In the genomic region with DNA sequence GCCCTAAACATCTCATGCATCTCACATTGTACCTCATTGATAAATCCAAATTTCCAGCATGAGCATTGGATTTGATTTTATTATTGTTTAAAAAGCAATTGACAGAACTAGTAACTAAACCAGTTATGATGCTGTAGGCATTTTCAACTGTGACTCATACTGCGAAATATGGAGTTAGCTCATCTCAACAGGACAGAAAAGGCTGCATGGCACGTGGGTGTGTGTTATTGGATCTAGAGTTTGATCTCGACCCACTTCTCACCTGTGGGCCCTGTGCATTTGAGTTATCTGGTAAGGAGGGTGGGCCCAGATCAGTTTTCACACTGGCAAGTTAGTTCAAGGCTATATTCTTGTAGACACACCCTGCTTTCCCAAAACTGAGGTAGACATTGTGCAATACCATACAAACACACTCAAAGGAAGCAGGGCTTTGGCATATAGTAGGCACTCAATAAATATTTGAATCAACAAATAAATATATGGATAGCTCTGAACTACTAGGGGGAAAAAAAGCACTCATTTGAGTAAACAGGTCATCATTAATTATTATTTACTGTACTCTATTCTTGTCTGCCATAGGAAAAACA, we compare ENCODE assay signal across 13 cellular contexts.
A peak's percentile ranks its signal among the peaks of the same experiment; 100 is the strongest.
DNase-seq lines count a peak whose midpoint lies in the region; ATAC-seq and TF ChIP-seq lines count a peak whose summit lies in the region.
"Had no signal": no experiment of that assay in that cellular context is flagged by ENCODE, and none has a peak within 500 bp of the region (broad histone marks: within the 10 kb centered on the region; RNA-seq: fewer than 3 reads in every experiment).

No MANE protein-coding gene starts in this region.

- no peak overlapping the region for H3K27ac ChIP-seq in brain microvascular endothelial cell
- H3K27ac ChIP-seq: tibial artery, WERI-Rb-1 had no signal

- H3K36me3 Mint-ChIP-seq in T-cell: peaks cover 28% of the 10 kb centered on the region
- H3K36me3 Mint-ChIP-seq in activated naive CD4-positive, alpha-beta T cell treated with anti-CD3 and anti-CD28 coated beads, Interleukin-2, amount 10 ng/mL, durations not matched to agents 7 days and 5 days: no peaks in the 10 kb centered on the region

- H3K27ac Mint-ChIP-seq in T-cell: no peak overlapping the region
- H3K27ac Mint-ChIP-seq in activated naive CD4-positive, alpha-beta T cell treated with anti-CD3 and anti-CD28 coated beads, Interleukin-2, amount 10 ng/mL, durations not matched to agents 7 days and 5 days: no peak overlapping the region

- no peaks in the 10 kb centered on the region for H3K27me3 Mint-ChIP-seq in T-cell
- no peaks in the 10 kb centered on the region for H3K27me3 Mint-ChIP-seq in activated naive CD4-positive, alpha-beta T cell treated with anti-CD3 and anti-CD28 coated beads, Interleukin-2, amount 10 ng/mL, durations not matched to agents 7 days and 5 days
- H3K27me3 Mint-ChIP-seq: naive B cell had no signal

- in situ Hi-C loops in brain microvascular endothelial cell (cut with HindIII; ENCODE audit: low pct_ligation_motif_present, low sequenced_read_pairs): loop anchor here (25.0 kb wide), 1 partner anchor 144 kb away; no protein-coding TSS in a partner anchor

- no peaks in the 10 kb centered on the region for H3K36me3 ChIP-seq in brain microvascular endothelial cell (replicated peaks)

- no peak for TF ChIP-seq CTCF in brain microvascular endothelial cell (IDR thresholded peaks at IDR 0.05; ENCODE audit: low read depth, low read length, missing control alignments)

- H3K4me3 ChIP-seq in brain microvascular endothelial cell (ENCODE audit: low read depth, low read length): no peak overlapping the region
- H3K4me3 ChIP-seq: tibial artery had no signal

- H3K4me3 Mint-ChIP-seq in T-cell: peak overlapping the region in 1 of 3 donors; percentile 74
- H3K4me3 Mint-ChIP-seq in activated naive CD4-positive, alpha-beta T cell treated with anti-CD3 and anti-CD28 coated beads, Interleukin-2, amount 10 ng/mL, durations not matched to agents 7 days and 5 days: no peak overlapping the region

- H3K4me1 Mint-ChIP-seq in T-cell: peaks cover 25 to 36% (median 32%) of the 10 kb centered on the region in 3 donors
- peaks cover 25% of the 10 kb centered on the region for H3K4me1 Mint-ChIP-seq in activated naive CD4-positive, alpha-beta T cell treated with anti-CD3 and anti-CD28 coated beads, Interleukin-2, amount 10 ng/mL, durations not matched to agents 7 days and 5 days

- H3K27me3 ChIP-seq in brain microvascular endothelial cell (replicated peaks): no peaks in the 10 kb centered on the region
- H3K27me3 ChIP-seq: tibial artery had no signal

- POLR2A ChIA-PET in T-cell (lab: Charles Lee): no interaction called here

- no peak for TF ChIP-seq RAD21 in Ishikawa (IDR thresholded peaks at IDR 0.05; ENCODE audit: low read depth)

- peak; percentile 84 for DNase-seq in EL
- peak; percentile 75 for DNase-seq in brain microvascular endothelial cell
- DNase-seq in myocyte (ENCODE audit: low read depth): peak; percentile 76
- no peak for DNase-seq in T-cell
- DNase-seq in NCI-H2081 treated with DMSO at 0.1 percent for 48 hours (lab: John Stamatoyannopoulos, UW): no peak
- no peak for DNase-seq in activated naive CD4-positive, alpha-beta T cell treated with anti-CD3 and anti-CD28 coated beads, Interleukin-2, amount 10 ng/mL, durations not matched to agents 7 days and 5 days
- DNase-seq: central memory CD4-positive, alpha-beta T cell; DMS 273 treated with DMSO at 0.1 percent for 48 hours; naive B cell; tibial artery; WERI-Rb-1 had no signal

- CTCF ChIA-PET in T-cell (lab: Charles Lee): interaction anchor here in 1 of 2 donors (1.5 kb wide), 1 partner anchor 661 kb away, joined by 3 read pairs; no protein-coding TSS in a partner anchor
- CTCF ChIA-PET in activated naive CD4-positive, alpha-beta T cell treated with anti-CD3 and anti-CD28 coated beads, Interleukin-2, amount 10 ng/mL, durations not matched to agents 7 days and 5 days (lab: Charles Lee): interaction anchor here (1.0 kb wide), 1 partner anchor 661 kb away, joined by 3 read pairs; no protein-coding TSS in a partner anchor

- no peak for ATAC-seq in activated CD4-positive, CD25-positive, alpha-beta regulatory T cell treated with anti-CD3 and anti-CD28 coated beads, Interleukin-2, amount 50 U/mL, for 24 hours
- no peak for ATAC-seq in T-cell (replicated peaks in 1 of 4)

- no peaks in the 10 kb centered on the region for H3K9me3 Mint-ChIP-seq in T-cell
- H3K9me3 Mint-ChIP-seq in activated naive CD4-positive, alpha-beta T cell treated with anti-CD3 and anti-CD28 coated beads, Interleukin-2, amount 10 ng/mL, durations not matched to agents 7 days and 5 days: no peaks in the 10 kb centered on the region

- TF ChIP-seq EP300 in Ishikawa (IDR thresholded peaks at IDR 0.05; ENCODE audit: borderline replicate concordance): no peak

TF ChIP-seq in Ishikawa, 13 proteins besides CTCF, POLR2A, EP300 and RAD21:
- TF ChIP-seq CEBPB (IDR thresholded peaks at IDR 0.05) (peak; percentile 60; the same call in 1 of the 2 replicates), FOXM1 (IDR thresholded peaks at IDR 0.05; ENCODE audit: borderline replicate concordance, low read depth) (no peak), ZBTB7A (IDR thresholded peaks at IDR 0.05; ENCODE audit: low read depth) (no peak), NFIC (IDR thresholded peaks at IDR 0.05) (no peak), CREB1 (IDR thresholded peaks at IDR 0.05; ENCODE audit: low read depth) (no peak), TCF12 (IDR thresholded peaks at IDR 0.05; ENCODE audit: low read depth) (no peak), TEAD4 (IDR thresholded peaks at IDR 0.05) (no peak)
- TF ChIP-seq, protein P1, sequence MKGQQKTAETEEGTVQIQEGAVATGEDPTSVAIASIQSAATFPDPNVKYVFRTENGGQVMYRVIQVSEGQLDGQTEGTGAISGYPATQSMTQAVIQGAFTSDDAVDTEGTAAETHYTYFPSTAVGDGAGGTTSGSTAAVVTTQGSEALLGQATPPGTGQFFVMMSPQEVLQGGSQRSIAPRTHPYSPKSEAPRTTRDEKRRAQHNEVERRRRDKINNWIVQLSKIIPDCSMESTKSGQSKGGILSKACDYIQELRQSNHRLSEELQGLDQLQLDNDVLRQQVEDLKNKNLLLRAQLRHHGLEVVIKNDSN (IDR thresholded peaks at IDR 0.05): no peak
- TF ChIP-seq, protein P2, sequence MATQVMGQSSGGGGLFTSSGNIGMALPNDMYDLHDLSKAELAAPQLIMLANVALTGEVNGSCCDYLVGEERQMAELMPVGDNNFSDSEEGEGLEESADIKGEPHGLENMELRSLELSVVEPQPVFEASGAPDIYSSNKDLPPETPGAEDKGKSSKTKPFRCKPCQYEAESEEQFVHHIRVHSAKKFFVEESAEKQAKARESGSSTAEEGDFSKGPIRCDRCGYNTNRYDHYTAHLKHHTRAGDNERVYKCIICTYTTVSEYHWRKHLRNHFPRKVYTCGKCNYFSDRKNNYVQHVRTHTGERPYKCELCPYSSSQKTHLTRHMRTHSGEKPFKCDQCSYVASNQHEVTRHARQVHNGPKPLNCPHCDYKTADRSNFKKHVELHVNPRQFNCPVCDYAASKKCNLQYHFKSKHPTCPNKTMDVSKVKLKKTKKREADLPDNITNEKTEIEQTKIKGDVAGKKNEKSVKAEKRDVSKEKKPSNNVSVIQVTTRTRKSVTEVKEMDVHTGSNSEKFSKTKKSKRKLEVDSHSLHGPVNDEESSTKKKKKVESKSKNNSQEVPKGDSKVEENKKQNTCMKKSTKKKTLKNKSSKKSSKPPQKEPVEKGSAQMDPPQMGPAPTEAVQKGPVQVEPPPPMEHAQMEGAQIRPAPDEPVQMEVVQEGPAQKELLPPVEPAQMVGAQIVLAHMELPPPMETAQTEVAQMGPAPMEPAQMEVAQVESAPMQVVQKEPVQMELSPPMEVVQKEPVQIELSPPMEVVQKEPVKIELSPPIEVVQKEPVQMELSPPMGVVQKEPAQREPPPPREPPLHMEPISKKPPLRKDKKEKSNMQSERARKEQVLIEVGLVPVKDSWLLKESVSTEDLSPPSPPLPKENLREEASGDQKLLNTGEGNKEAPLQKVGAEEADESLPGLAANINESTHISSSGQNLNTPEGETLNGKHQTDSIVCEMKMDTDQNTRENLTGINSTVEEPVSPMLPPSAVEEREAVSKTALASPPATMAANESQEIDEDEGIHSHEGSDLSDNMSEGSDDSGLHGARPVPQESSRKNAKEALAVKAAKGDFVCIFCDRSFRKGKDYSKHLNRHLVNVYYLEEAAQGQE (IDR thresholded peaks at IDR 0.05; ENCODE audit: low read depth): no peak

Comparison
In these comparisons a context has a peak if more than half of its experiments do, and no peak if none do; other contexts are left out.
1. DNase-seq: peak in EL (single experiment), brain microvascular endothelial cell (single experiment) and myocyte (single experiment); none in T-cell (0 of 34), NCI-H2081 treated with DMSO at 0.1 percent for 48 hours (single experiment) and activated naive CD4-positive, alpha-beta T cell treated with anti-CD3 and anti-CD28 coated beads, Interleukin-2, amount 10 ng/mL, durations not matched to agents 7 days and 5 days (single experiment).